In the genomic region with DNA sequence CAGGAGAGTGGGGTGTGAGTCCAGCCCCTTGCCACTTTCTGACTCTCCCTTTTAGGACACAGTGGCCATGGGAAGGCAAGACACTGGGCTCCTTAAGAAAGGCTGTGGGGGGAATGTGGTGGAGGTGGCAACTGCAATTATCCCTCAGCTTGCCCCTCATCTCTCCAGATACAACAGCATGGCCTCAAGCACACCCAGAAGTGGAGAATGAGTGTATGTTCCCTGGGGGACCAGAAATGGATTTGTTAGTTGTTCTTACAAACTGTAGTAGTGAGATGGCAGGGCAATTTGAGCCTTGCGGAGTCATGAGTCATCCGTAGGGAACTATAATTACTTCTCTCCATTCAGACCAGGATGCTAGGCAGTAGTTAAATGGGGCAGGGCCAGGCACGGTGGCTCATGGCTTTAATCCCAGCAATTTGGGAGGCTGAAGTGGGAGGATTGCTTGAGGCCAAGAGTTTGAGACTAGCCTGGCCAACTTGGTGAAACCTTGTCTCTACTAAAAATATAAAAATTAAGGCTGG, we compare ENCODE assay signal across 10 cellular contexts. TPM values are rescaled to one million over a fixed set of nuclear protein-coding genes. Genes with fewer than 3 reads are reported as not detected.
DNase-seq lines count a peak whose midpoint lies in the region; ATAC-seq and TF ChIP-seq lines count a peak whose summit lies in the region.
"Had no signal": no experiment of that assay in that cellular context is flagged by ENCODE, and none has a peak within 500 bp of the region (broad histone marks: within the 10 kb centered on the region; RNA-seq: fewer than 3 reads in every experiment).

No MANE protein-coding gene starts in this region.

- ATAC-seq in activated naive CD8-positive, alpha-beta T cell treated with anti-CD3 and anti-CD28 coated beads, Interleukin-2, amount 10 ng/mL, durations not matched to agents 7 days and 5 days (ENCODE audit: low read depth) = no peak
- ATAC-seq in activated naive CD8-positive, alpha-beta T cell treated with anti-CD3 and anti-CD28 coated beads, Interleukin-2, amount 50 U/mL, for 24 hours = no peak
- no peak for ATAC-seq in activated T-cell treated with anti-CD3 and anti-CD28 coated beads, Interleukin-2, amount 50 U/mL, for 4 hours

- POLR2A ChIA-PET in activated naive CD8-positive, alpha-beta T cell treated with anti-CD3 and anti-CD28 coated beads, Interleukin-2, amount 10 ng/mL, durations not matched to agents 7 days and 5 days (lab: Charles Lee) = interaction anchor here (0.5 kb wide), 1 partner anchor 210 kb away, joined by 3 read pairs; no protein-coding TSS in a partner anchor

- no peak overlapping the region for H3K27ac ChIP-seq in suprapubic skin
- H3K27ac ChIP-seq: thyroid gland had no signal

- H3K9me3 ChIP-seq in suprapubic skin = no peaks in the 10 kb centered on the region
- H3K9me3 ChIP-seq: thyroid gland had no signal

- TF ChIP-seq EP300 in suprapubic skin (IDR thresholded peaks at IDR 0.05) = no peak

- H3K4me3 ChIP-seq in suprapubic skin = no peak overlapping the region
- H3K4me3 ChIP-seq: thyroid gland had no signal

- 41% methylated on average over 3 of the region's 3 CpGs for WGBS in suprapubic skin

- peak overlapping the region; percentile 23 for H3K4me3 Mint-ChIP-seq in activated naive CD8-positive, alpha-beta T cell treated with anti-CD3 and anti-CD28 coated beads, Interleukin-2, amount 10 ng/mL, durations not matched to agents 7 days and 5 days
- no peak overlapping the region for H3K4me3 Mint-ChIP-seq in activated naive CD8-positive, alpha-beta T cell treated with anti-CD3 and anti-CD28 coated beads, Interleukin-2, amount 50 U/mL, for 24 hours
- H3K4me3 Mint-ChIP-seq in activated T-cell treated with anti-CD3 and anti-CD28 coated beads, Interleukin-2, amount 50 U/mL, for 4 hours = no peak overlapping the region
- H3K4me3 Mint-ChIP-seq: activated naive CD4-positive, alpha-beta T cell treated with anti-CD3 and anti-CD28 coated beads, Interleukin-2, amount 10 ng/mL, durations not matched to agents 7 days and 5 days had no signal

- peaks cover 5% of the 10 kb centered on the region for H3K27me3 Mint-ChIP-seq in activated naive CD8-positive, alpha-beta T cell treated with anti-CD3 and anti-CD28 coated beads, Interleukin-2, amount 10 ng/mL, durations not matched to agents 7 days and 5 days
- H3K27me3 Mint-ChIP-seq in activated naive CD8-positive, alpha-beta T cell treated with anti-CD3 and anti-CD28 coated beads, Interleukin-2, amount 50 U/mL, for 24 hours = no peaks in the 10 kb centered on the region
- no peaks in the 10 kb centered on the region for H3K27me3 Mint-ChIP-seq in activated T-cell treated with anti-CD3 and anti-CD28 coated beads, Interleukin-2, amount 50 U/mL, for 4 hours (ENCODE audit: low read depth)

- H3K4me1 Mint-ChIP-seq in activated naive CD8-positive, alpha-beta T cell treated with anti-CD3 and anti-CD28 coated beads, Interleukin-2, amount 10 ng/mL, durations not matched to agents 7 days and 5 days = peaks cover 34% of the 10 kb centered on the region
- peaks cover 36% of the 10 kb centered on the region for H3K4me1 Mint-ChIP-seq in activated naive CD8-positive, alpha-beta T cell treated with anti-CD3 and anti-CD28 coated beads, Interleukin-2, amount 50 U/mL, for 24 hours
- H3K4me1 Mint-ChIP-seq in activated T-cell treated with anti-CD3 and anti-CD28 coated beads, Interleukin-2, amount 50 U/mL, for 4 hours (ENCODE audit: low read depth) = peaks cover 11% of the 10 kb centered on the region

- no peak for TF ChIP-seq CTCF in suprapubic skin (IDR thresholded peaks at IDR 0.05)

- no peaks in the 10 kb centered on the region for H3K27me3 ChIP-seq in suprapubic skin
- H3K27me3 ChIP-seq: thyroid gland had no signal

- H3K9me3 Mint-ChIP-seq in activated naive CD8-positive, alpha-beta T cell treated with anti-CD3 and anti-CD28 coated beads, Interleukin-2, amount 10 ng/mL, durations not matched to agents 7 days and 5 days = no peaks in the 10 kb centered on the region
- H3K9me3 Mint-ChIP-seq in activated naive CD8-positive, alpha-beta T cell treated with anti-CD3 and anti-CD28 coated beads, Interleukin-2, amount 50 U/mL, for 24 hours = no peaks in the 10 kb centered on the region
- H3K9me3 Mint-ChIP-seq in activated T-cell treated with anti-CD3 and anti-CD28 coated beads, Interleukin-2, amount 50 U/mL, for 4 hours = no peaks in the 10 kb centered on the region
- H3K9me3 Mint-ChIP-seq: activated naive CD4-positive, alpha-beta T cell treated with anti-CD3 and anti-CD28 coated beads, Interleukin-2, amount 10 ng/mL, durations not matched to agents 7 days and 5 days had no signal

- H3K36me3 Mint-ChIP-seq in activated naive CD8-positive, alpha-beta T cell treated with anti-CD3 and anti-CD28 coated beads, Interleukin-2, amount 10 ng/mL, durations not matched to agents 7 days and 5 days = no peaks in the 10 kb centered on the region
- no peaks in the 10 kb centered on the region for H3K36me3 Mint-ChIP-seq in activated naive CD8-positive, alpha-beta T cell treated with anti-CD3 and anti-CD28 coated beads, Interleukin-2, amount 50 U/mL, for 24 hours (ENCODE audit: low read depth)
- no peaks in the 10 kb centered on the region for H3K36me3 Mint-ChIP-seq in activated T-cell treated with anti-CD3 and anti-CD28 coated beads, Interleukin-2, amount 50 U/mL, for 4 hours (ENCODE audit: insufficient read depth)
- H3K36me3 Mint-ChIP-seq: activated naive CD4-positive, alpha-beta T cell treated with anti-CD3 and anti-CD28 coated beads, Interleukin-2, amount 10 ng/mL, durations not matched to agents 7 days and 5 days had no signal

- no peaks in the 10 kb centered on the region for H3K36me3 ChIP-seq in suprapubic skin
- H3K36me3 ChIP-seq: thyroid gland had no signal

- H3K27ac Mint-ChIP-seq in activated naive CD8-positive, alpha-beta T cell treated with anti-CD3 and anti-CD28 coated beads, Interleukin-2, amount 10 ng/mL, durations not matched to agents 7 days and 5 days = peak overlapping the region; percentile 17
- no peak overlapping the region for H3K27ac Mint-ChIP-seq in activated naive CD8-positive, alpha-beta T cell treated with anti-CD3 and anti-CD28 coated beads, Interleukin-2, amount 50 U/mL, for 24 hours
- H3K27ac Mint-ChIP-seq: activated naive CD4-positive, alpha-beta T cell treated with anti-CD3 and anti-CD28 coated beads, Interleukin-2, amount 10 ng/mL, durations not matched to agents 7 days and 5 days had no signal

- TF ChIP-seq POLR2A in suprapubic skin (IDR thresholded peaks at IDR 0.05) = no peak

- H3K4me1 ChIP-seq in suprapubic skin = no peaks in the 10 kb centered on the region

- no peak for DNase-seq in activated naive CD8-positive, alpha-beta T cell treated with anti-CD3 and anti-CD28 coated beads, Interleukin-2, amount 10 ng/mL, durations not matched to agents 7 days and 5 days
- no peak for DNase-seq in activated naive CD8-positive, alpha-beta T cell treated with anti-CD3 and anti-CD28 coated beads, Interleukin-2, amount 50 U/mL, for 24 hours
- peak; percentile 93 for DNase-seq in NCI-H2227 treated with DMSO at 0.1 percent for 48 hours (lab: John Stamatoyannopoulos, UW)
- DNase-seq in dermis microvascular lymphatic vessel endothelial cell (ENCODE audit: low read depth in 2 of 2) = peak; percentile 22 to 61
- peak; percentile 43 for DNase-seq in smooth muscle cell of the brain vasculature (ENCODE audit: low read depth, low spot score)
- DNase-seq in activated CD8-positive, alpha-beta memory T cell treated with anti-CD3 and anti-CD28 coated beads, Interleukin-2, amount 50 U/mL, for 4 hours = no peak
- no peak for DNase-seq in activated T-cell treated with anti-CD3 and anti-CD28 coated beads, Interleukin-2, amount 50 U/mL, for 4 hours
- DNase-seq in suprapubic skin (ENCODE audit: low spot score in 2 of 2) = no peak
- DNase-seq: activated naive CD4-positive, alpha-beta T cell treated with anti-CD3 and anti-CD28 coated beads, Interleukin-2, amount 10 ng/mL, durations not matched to agents 7 days and 5 days; thyroid gland had no signal

RNA-seq across cellular contexts. Expression of a gene that starts 25.6 kb away (rescaled TPM):
- total RNA-seq in activated naive CD8-positive, alpha-beta T cell treated with anti-CD3 and anti-CD28 coated beads, Interleukin-2, amount 10 ng/mL, durations not matched to agents 7 days and 5 days = not detected
- not detected in 2 replicates for total RNA-seq in dermis microvascular lymphatic vessel endothelial cell
- total RNA-seq in activated T-cell treated with anti-CD3 and anti-CD28 coated beads, Interleukin-2, amount 50 U/mL, for 4 hours = not detected
- under 1 TPM in 1 of 4 donors, not detected in 3; 0.55 TPM for total RNA-seq in suprapubic skin
- total RNA-seq: thyroid gland had no signal

RNA-seq across cellular contexts. Expression of a gene that starts 41.1 kb away (rescaled TPM):
- total RNA-seq in activated naive CD8-positive, alpha-beta T cell treated with anti-CD3 and anti-CD28 coated beads, Interleukin-2, amount 10 ng/mL, durations not matched to agents 7 days and 5 days = 10 to 100 TPM; 34.6 to 35.1 TPM
- 5.0 and 6.3 TPM in 2 replicates for total RNA-seq in dermis microvascular lymphatic vessel endothelial cell
- 10 to 100 TPM; 23.0 to 29.1 (median 28.0) TPM for total RNA-seq in activated T-cell treated with anti-CD3 and anti-CD28 coated beads, Interleukin-2, amount 50 U/mL, for 4 hours
- 10 to 100 TPM; 33.9 to 82.6 (median 51.5) TPM for total RNA-seq in suprapubic skin

RNA-seq across cellular contexts. Expression of a gene that starts 59.9 kb away (rescaled TPM):
- total RNA-seq in activated naive CD8-positive, alpha-beta T cell treated with anti-CD3 and anti-CD28 coated beads, Interleukin-2, amount 10 ng/mL, durations not matched to agents 7 days and 5 days = 10 to 100 TPM; 34.2 to 38.3 TPM
- 10.9 and 35.7 TPM in 2 replicates for total RNA-seq in dermis microvascular lymphatic vessel endothelial cell
- under 1 TPM; 0.30 to 0.43 (median 0.40) TPM for total RNA-seq in activated T-cell treated with anti-CD3 and anti-CD28 coated beads, Interleukin-2, amount 50 U/mL, for 4 hours
- 1 to 10 TPM; 2.0 to 9.9 (median 3.9) TPM for total RNA-seq in suprapubic skin

Comparison
In these comparisons a context has a peak if more than half of its experiments do, and no peak if none do; other contexts are left out.
1. DNase-seq: peak in NCI-H2227 treated with DMSO at 0.1 percent for 48 hours (single experiment), dermis microvascular lymphatic vessel endothelial cell (2 of 2) and smooth muscle cell of the brain vasculature (single experiment); none in activated naive CD8-positive, alpha-beta T cell treated with anti-CD3 and anti-CD28 coated beads, Interleukin-2, amount 10 ng/mL, durations not matched to agents 7 days and 5 days (single experiment), activated naive CD8-positive, alpha-beta T cell treated with anti-CD3 and anti-CD28 coated beads, Interleukin-2, amount 50 U/mL, for 24 hours (single experiment), activated CD8-positive, alpha-beta memory T cell treated with anti-CD3 and anti-CD28 coated beads, Interleukin-2, amount 50 U/mL, for 4 hours (single experiment), activated T-cell treated with anti-CD3 and anti-CD28 coated beads, Interleukin-2, amount 50 U/mL, for 4 hours (single experiment) and suprapubic skin (0 of 2).